9 cellular contexts compared by ENCODE assay signal in genomic region chr1:88104886-88105285, GRCh38.
"Had no signal": no experiment of that assay in that cellular context is flagged by ENCODE, and none has a peak within 500 bp of the region (broad histone marks: within the 10 kb centered on the region; RNA-seq: fewer than 3 reads in every experiment).

No MANE protein-coding gene starts in this region.

- H3K36me3 Mint-ChIP-seq: IgD-negative memory B cell had no signal

- DNase-seq: Karpas-422, KBM-7, KG1 had no signal

- FAIRE-seq: HepG2, HTR-8/SVneo, K562 had no signal

- H3K4me3 Mint-ChIP-seq: IgD-negative memory B cell had no signal

- ATAC-seq: HepG2, K562 had no signal

- H3K4me3 ChIP-seq: K562 had no signal

- H3K9me3 Mint-ChIP-seq: IgD-negative memory B cell had no signal

- H3K27ac Mint-ChIP-seq: IgD-negative memory B cell had no signal

- H3K4me2 ChIP-seq: KMS-11 had no signal

- H3K27ac ChIP-seq: HL-60, KMS-11 had no signal

- H3K9ac ChIP-seq: KMS-11 had no signal
